Comparison of ENCODE assay signal across 12 cellular contexts in the genomic region with DNA sequence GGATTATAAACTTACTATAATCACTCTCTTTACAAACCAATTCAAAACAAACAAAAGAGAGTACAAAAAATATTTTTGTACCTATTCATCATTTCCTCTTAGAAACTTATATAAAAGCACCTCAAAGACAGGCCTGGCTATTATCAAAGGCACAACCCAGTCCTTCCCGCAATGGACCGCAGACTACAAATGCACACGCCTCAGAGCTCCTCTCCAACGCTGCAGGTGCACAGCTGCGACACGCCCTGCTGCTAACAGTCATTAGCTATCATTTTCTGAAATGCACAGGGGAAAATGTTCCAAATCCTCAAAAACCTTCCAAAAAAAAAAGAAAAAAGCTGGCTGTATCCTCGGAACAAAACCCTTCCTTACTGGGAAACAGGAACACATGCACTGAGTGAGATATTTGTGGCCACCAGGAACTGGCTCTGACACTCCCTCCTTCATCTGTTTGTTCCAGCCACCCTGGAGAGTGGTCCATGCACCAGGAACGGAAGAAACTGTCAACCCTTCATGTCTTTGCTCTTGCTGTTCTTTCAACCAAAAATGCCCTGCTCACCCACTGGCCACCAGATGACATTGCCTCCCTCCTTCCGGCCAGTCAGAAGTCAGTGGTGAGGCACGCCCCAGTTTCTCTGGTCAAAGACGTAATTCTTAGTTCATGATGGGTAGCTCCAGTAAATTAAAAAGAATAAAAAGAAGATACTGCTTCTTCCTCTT. TPM values are rescaled to one million over a fixed set of nuclear protein-coding genes. Genes with fewer than 3 reads are reported as not detected.
DNase-seq lines count a peak whose midpoint lies in the region; ATAC-seq, FAIRE-seq and TF ChIP-seq lines count a peak whose summit lies in the region.
"Had no signal": no experiment of that assay in that cellular context is flagged by ENCODE, and none has a peak within 500 bp of the region (broad histone marks: within the 10 kb centered on the region; RNA-seq: fewer than 3 reads in every experiment).

No MANE protein-coding gene starts in this region.

- no peak for TF ChIP-seq EP300 in GM12878 (IDR thresholded peaks at IDR 0.05; ENCODE audit: borderline replicate concordance in 1 of 2, control insufficient read depth in 1 of 2, low read depth in 2 of 2, low read length in 2 of 2)

- peak overlapping the region; percentile 78 for H3K27ac Mint-ChIP-seq in activated T-cell treated with anti-CD3 and anti-CD28 coated beads, Interleukin-2, amount 50 U/mL, for 72 hours

- H3K27me3 Mint-ChIP-seq in activated T-cell treated with anti-CD3 and anti-CD28 coated beads, Interleukin-2, amount 50 U/mL, for 72 hours (ENCODE audit: low read depth) = no peaks in the 10 kb centered on the region

- H3K9me3 ChIP-seq in GM12878 (replicated peaks; ENCODE audit: control insufficient read depth, insufficient read depth, low read length) (no peaks in the 10 kb centered on the region; the same call in 2 of the 3 replicates), spleen (no peaks in the 10 kb centered on the region)
- H3K9me3 ChIP-seq: lower lobe of right lung had no signal

- peaks cover 91% of the 10 kb centered on the region for H3K79me2 ChIP-seq in GM12878 (ENCODE audit: control insufficient read depth, insufficient read depth, low read length)

- TF ChIP-seq CTCF in GM12878 (IDR thresholded peaks at IDR 0.05 in 2 of 3, conservative IDR thresholded peaks at IDR 0.05 in 1 of 3; ENCODE audit: control insufficient read depth in 2 of 3, extremely low read depth in 1 of 3, insufficient read depth in 1 of 3, low read depth in 3 of 3, low read length in 3 of 3) (peak in 1 of 3 experiments; percentile 17; a peak in 1 of 6 replicates), spleen (IDR thresholded peaks at IDR 0.05 in 8 of 11, conservative IDR thresholded peaks at IDR 0.05 in 3 of 11) (no peak)

- WGBS in GM12878 (ENCODE audit: insufficient coverage, insufficient replicate concordance, low lambda C conversion rate, missing lambda C conversion rate) = 59% methylated on average over 11 of the region's 11 CpGs
- WGBS in spleen, 5 donors = 61 to 75% (median 67%) methylated on average over 11 of the region's 11 CpGs

- H3K4me3 ChIP-seq in GM12878 = peak overlapping the region; percentile 28; the same call in 1 of the 2 replicates
- H3K4me3 ChIP-seq in spleen = no peak overlapping the region
- H3K4me3 ChIP-seq: lower lobe of right lung had no signal

- H3K27me3 ChIP-seq in GM12878 (replicated peaks in 1 of 2; ENCODE audit: control insufficient read depth in 2 of 2, insufficient read depth in 2 of 2, low read length in 1 of 2) (no peaks in the 10 kb centered on the region), spleen (replicated peaks in 1 of 7) (no peaks in the 10 kb centered on the region)

- no peak overlapping the region for H3K9ac ChIP-seq in GM12878 (ENCODE audit: control insufficient read depth, insufficient read depth, low read length)

- BruUV-seq in GM12878 (replicated peaks; lab: Mats Ljungman, UMichigan) = no TSS peak

- TF ChIP-seq POLR2A in GM12878 (IDR thresholded peaks at IDR 0.05; ENCODE audit: low read depth, low read length) (no peak), spleen (IDR thresholded peaks at IDR 0.05) (no peak)

- H3K36me3 ChIP-seq in GM12878 (ENCODE audit: control insufficient read depth in 2 of 2, insufficient read depth in 2 of 2, low read length in 1 of 2) = peaks cover 0 to 11% of the 10 kb centered on the region in 2 experiments; a peak in 2 of 4 replicates
- peaks cover 0 to 26% (median 6%) of the 10 kb centered on the region in 6 donors for H3K36me3 ChIP-seq in spleen

- H3K4me2 ChIP-seq in GM12878 (ENCODE audit: control insufficient read depth, insufficient read depth) = peak overlapping the region; percentile 65

- POLR2A ChIA-PET in GM12878 (lab: Charles Lee) = interaction anchor here (0.6 kb wide), 2 partner anchors 129 to 150 kb away, joined by 3 to 4 read pairs; no protein-coding TSS in a partner anchor

- no peak for DNase-seq in activated T-cell treated with anti-CD3 and anti-CD28 coated beads, Interleukin-2, amount 50 U/mL, for 72 hours
- DNase-seq in activated T-cell treated with anti-CD3 and anti-CD28 coated beads for 4 hours (no peak), GM12878 (ENCODE audit: low read depth, low spot score) (no peak), spleen (no peak), NCI-H82 treated with DMSO at 0.1 percent for 48 hours (lab: John Stamatoyannopoulos, UW; ENCODE audit: unreplicated experiment) (no peak), amniotic stem cell (lab: John Stamatoyannopoulos, UW) (no peak), HTR-8/SVneo (ENCODE audit: insufficient read length, low spot score) (no peak)
- DNase-seq: lower lobe of right lung, NCI-H1092 treated with DMSO at 0.1 percent for 48 hours, SHP77 had no signal

- peaks cover 82% of the 10 kb centered on the region for H3K4me1 Mint-ChIP-seq in activated T-cell treated with anti-CD3 and anti-CD28 coated beads, Interleukin-2, amount 50 U/mL, for 72 hours (ENCODE audit: low read depth)

- no peak for FAIRE-seq in GM12878 (lab: Jason Lieb, UNC)
- FAIRE-seq in HTR-8/SVneo (lab: Jason Lieb, UNC) = no peak
- FAIRE-seq: bronchial epithelial cell had no signal

- H3K27ac ChIP-seq in GM12878 (ENCODE audit: control insufficient read depth, insufficient read depth) (peak overlapping the region; percentile 48; the same call in 1 of the 2 replicates), spleen (peak overlapping the region in 6 of 8 donors; percentile 24 to 72 (median 42))
- H3K27ac ChIP-seq: lower lobe of right lung had no signal

- peaks cover 37% of the 10 kb centered on the region for H3K4me1 ChIP-seq in GM12878 (ENCODE audit: control insufficient read depth, insufficient read depth, low read length)
- peaks cover 56 to 99% (median 95%) of the 10 kb centered on the region in 6 donors for H3K4me1 ChIP-seq in spleen

- peaks cover 0 to 5% of the 10 kb centered on the region in 2 donors for H3K36me3 Mint-ChIP-seq in activated T-cell treated with anti-CD3 and anti-CD28 coated beads, Interleukin-2, amount 50 U/mL, for 72 hours (ENCODE audit: insufficient read depth in 2 of 2)

- no peak for ATAC-seq in activated T-cell treated with anti-CD3 and anti-CD28 coated beads, Interleukin-2, amount 50 U/mL, for 72 hours (replicated peaks in 1 of 2)
- peak; percentile 55 for ATAC-seq in HG03354 (IDR thresholded peaks at IDR 0.05; ENCODE audit: poor library complexity, severe bottlenecking, unreplicated experiment)
- peak; percentile 64 for ATAC-seq in GM12878
- ATAC-seq: lower lobe of right lung had no signal

- RAD21 ChIA-PET in GM12878 (lab: Charles Lee; ENCODE audit: unreplicated experiment) = interaction anchor here (0.7 kb wide), 2 partner anchors 62 to 188 kb away, joined by 3 to 4 read pairs; no protein-coding TSS in a partner anchor

- H2AFZ ChIP-seq in GM12878 (ENCODE audit: control insufficient read depth, low read depth, low read length) = no peak overlapping the region

- no peaks in the 10 kb centered on the region for H4K20me1 ChIP-seq in GM12878 (ENCODE audit: control insufficient read depth, insufficient read depth)

- in situ Hi-C loops in GM12878 (cut with MboI) = no loop called here

- no peaks in the 10 kb centered on the region for H3K9me3 Mint-ChIP-seq in activated T-cell treated with anti-CD3 and anti-CD28 coated beads, Interleukin-2, amount 50 U/mL, for 72 hours

- CTCF ChIA-PET in GM12878 (lab: Yijun Ruan, JAX) = interaction anchor here (0.6 kb wide), 1 partner anchor 10 kb away, joined by 3 read pairs; no protein-coding TSS in a partner anchor

- SMC1A ChIA-PET in GM12878 (lab: Charles Lee; ENCODE audit: uncharacterized antibody, unreplicated experiment) = interaction anchor here (0.8 to 1.4 kb wide), 3 partner anchors 9 to 76 kb away, joined by 3 to 5 read pairs (median 4); no protein-coding TSS in a partner anchor

- intact Hi-C loops in GM12878 (cut with micrococcal nuclease; ENCODE audit: unreplicated experiment) (no loop called here), spleen (cut with DNase I; ENCODE audit: low total_unique reads) (no loop called here)

- no peak; the same call in 1 of the 2 replicates for TF ChIP-seq RAD21 in GM12878 (IDR thresholded peaks at IDR 0.05; ENCODE audit: insufficient read depth, low read depth, low read length)

- no peak overlapping the region for H3K4me3 Mint-ChIP-seq in activated T-cell treated with anti-CD3 and anti-CD28 coated beads, Interleukin-2, amount 50 U/mL, for 72 hours

TF ChIP-seq in GM12878, 131 proteins besides CTCF, POLR2A, EP300 and RAD21 (continues in another document):
- TF ChIP-seq NFIC (IDR thresholded peaks at IDR 0.05; ENCODE audit: low read depth, low read length) = 0 out of 2 replicates have a peak, but pooled peaks have one; percentile 14
- no peak for TF ChIP-seq BCL11A (IDR thresholded peaks at IDR 0.05; ENCODE audit: low read depth, low read length)

RNA-seq across cellular contexts. Expression of a gene that starts 16.7 kb away (rescaled TPM):
- 10 to 100 TPM; 70.3 TPM for total RNA-seq in activated T-cell treated with anti-CD3 and anti-CD28 coated beads, Interleukin-2, amount 50 U/mL, for 72 hours
- total RNA-seq in GM12878 (2013; cell fraction: nucleolus; rRNA removed) = 70.0 and 78.5 TPM in 2 replicates
- 44.7 and 45.1 TPM in 2 replicates for total RNA-seq in GM12878 (2014; rRNA removed)
- total RNA-seq in GM12878 (2014; rRNA removed; fragmentation: Illumina TruSeq; extraction: Trizol) = 51.1 and 51.9 TPM in 2 replicates
- total RNA-seq in GM12878 (2021) = 52.2 and 65.7 TPM in 2 replicates
- 39.3 TPM for polyA plus RNA-seq in GM12878 (2011; ENCODE audit: low read depth)
- polyA plus RNA-seq in GM12878 (2011; rRNA removed) = 90.3 and 99.3 TPM in 2 replicates
- polyA plus RNA-seq in GM12878 (2011; cell fraction: cytosol; rRNA removed) = 74.6 and 83.1 TPM in 2 replicates
- 54.1 and 58.8 TPM in 2 replicates for polyA plus RNA-seq in GM12878 (2011; cell fraction: nucleus; rRNA removed)
- 49.9 and 58.7 TPM in 2 replicates for polyA plus RNA-seq in GM12878 (2012)
- 79.9 and 96.4 TPM in 2 replicates for polyA plus RNA-seq in GM12878 (2014; fragmentation: Illumina TruSeq; extraction: Trizol)
- polyA plus RNA-seq in GM12878 (2014; fragmentation: Nextera tagmentation; extraction: Ambion mirVana) = 10 to 100 TPM; 58.4 to 59.9 TPM
- 46.6 and 52.8 TPM in 2 replicates for polyA plus RNA-seq in GM12878 (2014; rRNA removed)
- 10 to 100 TPM; 59.4 to 66.0 TPM for polyA plus RNA-seq in GM12878 (2016; fragmentation: Nextera tagmentation; extraction: Ambion mirVana)
- polyA minus RNA-seq in GM12878 (2011; rRNA and poly(A)+ RNA removed) = 79.3 and 83.9 TPM in 2 replicates
- polyA minus RNA-seq in GM12878 (2011; cell fraction: cytosol; rRNA and poly(A)+ RNA removed) = 40.8 and 41.5 TPM in 2 replicates
- 22.8 and 36.9 TPM in 2 replicates for polyA minus RNA-seq in GM12878 (2011; cell fraction: nucleus; rRNA and poly(A)+ RNA removed)
- total RNA-seq in spleen = 100 to 1,000 TPM in 1 of 7 donors, 10 to 100 TPM in 6; 83.2 to 101 (median 90.1) TPM
- polyA plus RNA-seq in spleen = 10 to 100 TPM; 27.1 to 44.5 (median 42.4) TPM

Comparison
In these comparisons a context has a peak if more than half of its experiments do, and no peak if none do; other contexts are left out.
1. ATAC-seq: peak in HG03354 (single experiment) and GM12878 (single experiment); none in activated T-cell treated with anti-CD3 and anti-CD28 coated beads, Interleukin-2, amount 50 U/mL, for 72 hours (0 of 2).